1 cellular context compared by ENCODE assay signal in the genomic region with DNA sequence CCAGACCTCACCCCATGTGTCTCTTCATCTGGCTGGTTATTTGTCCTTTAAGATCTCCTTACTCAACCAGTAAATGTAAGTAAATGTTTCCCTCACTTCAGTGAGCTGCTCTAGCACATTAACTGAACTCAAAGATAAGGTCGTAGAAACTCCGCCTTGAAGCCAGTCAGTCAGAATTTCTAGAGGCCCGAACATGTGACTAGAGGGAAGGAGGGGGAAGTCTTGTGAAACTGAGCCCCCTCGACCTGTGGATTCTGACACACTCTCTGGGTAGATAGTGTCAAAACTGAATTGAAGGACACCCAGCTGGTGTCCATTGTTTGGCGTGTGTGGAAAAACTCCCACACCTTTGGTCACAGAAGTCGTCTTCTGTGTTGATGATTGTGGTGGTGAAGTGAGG.
TF ChIP-seq lines count a peak whose summit lies in the region.

No MANE protein-coding gene starts in this region.

TF ChIP-seq in GM23338, 12 proteins besides CTCF, POLR2A, EP300 and RAD21 (continued from another document):
- TF ChIP-seq, protein P1, sequence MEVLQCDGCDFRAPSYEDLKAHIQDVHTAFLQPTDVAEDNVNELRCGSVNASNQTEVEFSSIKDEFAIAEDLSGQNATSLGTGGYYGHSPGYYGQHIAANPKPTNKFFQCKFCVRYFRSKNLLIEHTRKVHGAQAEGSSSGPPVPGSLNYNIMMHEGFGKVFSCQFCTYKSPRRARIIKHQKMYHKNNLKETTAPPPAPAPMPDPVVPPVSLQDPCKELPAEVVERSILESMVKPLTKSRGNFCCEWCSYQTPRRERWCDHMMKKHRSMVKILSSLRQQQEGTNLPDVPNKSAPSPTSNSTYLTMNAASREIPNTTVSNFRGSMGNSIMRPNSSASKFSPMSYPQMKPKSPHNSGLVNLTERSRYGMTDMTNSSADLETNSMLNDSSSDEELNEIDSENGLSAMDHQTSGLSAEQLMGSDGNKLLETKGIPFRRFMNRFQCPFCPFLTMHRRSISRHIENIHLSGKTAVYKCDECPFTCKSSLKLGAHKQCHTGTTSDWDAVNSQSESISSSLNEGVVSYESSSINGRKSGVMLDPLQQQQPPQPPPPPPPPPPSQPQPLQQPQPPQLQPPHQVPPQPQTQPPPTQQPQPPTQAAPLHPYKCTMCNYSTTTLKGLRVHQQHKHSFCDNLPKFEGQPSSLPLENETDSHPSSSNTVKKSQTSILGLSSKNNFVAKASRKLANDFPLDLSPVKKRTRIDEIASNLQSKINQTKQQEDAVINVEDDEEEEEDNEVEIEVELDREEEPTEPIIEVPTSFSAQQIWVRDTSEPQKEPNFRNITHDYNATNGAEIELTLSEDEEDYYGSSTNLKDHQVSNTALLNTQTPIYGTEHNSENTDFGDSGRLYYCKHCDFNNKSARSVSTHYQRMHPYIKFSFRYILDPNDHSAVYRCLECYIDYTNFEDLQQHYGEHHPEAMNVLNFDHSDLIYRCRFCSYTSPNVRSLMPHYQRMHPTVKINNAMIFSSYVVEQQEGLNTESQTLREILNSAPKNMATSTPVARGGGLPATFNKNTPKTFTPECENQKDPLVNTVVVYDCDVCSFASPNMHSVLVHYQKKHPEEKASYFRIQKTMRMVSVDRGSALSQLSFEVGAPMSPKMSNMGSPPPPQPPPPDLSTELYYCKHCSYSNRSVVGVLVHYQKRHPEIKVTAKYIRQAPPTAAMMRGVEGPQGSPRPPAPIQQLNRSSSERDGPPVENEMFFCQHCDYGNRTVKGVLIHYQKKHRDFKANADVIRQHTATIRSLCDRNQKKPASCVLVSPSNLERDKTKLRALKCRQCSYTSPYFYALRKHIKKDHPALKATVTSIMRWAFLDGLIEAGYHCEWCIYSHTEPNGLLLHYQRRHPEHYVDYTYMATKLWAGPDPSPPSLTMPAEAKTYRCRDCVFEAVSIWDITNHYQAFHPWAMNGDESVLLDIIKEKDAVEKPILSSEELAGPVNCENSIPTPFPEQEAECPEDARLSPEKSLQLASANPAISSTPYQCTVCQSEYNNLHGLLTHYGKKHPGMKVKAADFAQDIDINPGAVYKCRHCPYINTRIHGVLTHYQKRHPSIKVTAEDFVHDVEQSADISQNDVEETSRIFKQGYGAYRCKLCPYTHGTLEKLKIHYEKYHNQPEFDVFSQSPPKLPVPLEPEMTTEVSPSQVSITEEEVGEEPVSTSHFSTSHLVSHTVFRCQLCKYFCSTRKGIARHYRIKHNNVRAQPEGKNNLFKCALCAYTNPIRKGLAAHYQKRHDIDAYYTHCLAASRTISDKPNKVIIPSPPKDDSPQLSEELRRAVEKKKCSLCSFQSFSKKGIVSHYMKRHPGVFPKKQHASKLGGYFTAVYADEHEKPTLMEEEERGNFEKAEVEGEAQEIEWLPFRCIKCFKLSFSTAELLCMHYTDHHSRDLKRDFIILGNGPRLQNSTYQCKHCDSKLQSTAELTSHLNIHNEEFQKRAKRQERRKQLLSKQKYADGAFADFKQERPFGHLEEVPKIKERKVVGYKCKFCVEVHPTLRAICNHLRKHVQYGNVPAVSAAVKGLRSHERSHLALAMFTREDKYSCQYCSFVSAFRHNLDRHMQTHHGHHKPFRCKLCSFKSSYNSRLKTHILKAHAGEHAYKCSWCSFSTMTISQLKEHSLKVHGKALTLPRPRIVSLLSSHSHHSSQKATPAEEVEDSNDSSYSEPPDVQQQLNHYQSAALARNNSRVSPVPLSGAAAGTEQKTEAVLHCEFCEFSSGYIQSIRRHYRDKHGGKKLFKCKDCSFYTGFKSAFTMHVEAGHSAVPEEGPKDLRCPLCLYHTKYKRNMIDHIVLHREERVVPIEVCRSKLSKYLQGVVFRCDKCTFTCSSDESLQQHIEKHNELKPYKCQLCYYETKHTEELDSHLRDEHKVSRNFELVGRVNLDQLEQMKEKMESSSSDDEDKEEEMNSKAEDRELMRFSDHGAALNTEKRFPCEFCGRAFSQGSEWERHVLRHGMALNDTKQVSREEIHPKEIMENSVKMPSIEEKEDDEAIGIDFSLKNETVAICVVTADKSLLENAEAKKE (CRISPR knock-in tag; IDR thresholded peaks at IDR 0.05): no peak
- TF ChIP-seq CREB1 (CRISPR knock-in tag; IDR thresholded peaks at IDR 0.05; ENCODE audit: low read depth) (no peak), ETS1 (IDR thresholded peaks at IDR 0.05) (no peak), ZNF331 (CRISPR knock-in tag; IDR thresholded peaks at IDR 0.05; ENCODE audit: low read depth) (no peak), ZNF114 (CRISPR knock-in tag; IDR thresholded peaks at IDR 0.05) (no peak)
- TF ChIP-seq, protein P2, sequence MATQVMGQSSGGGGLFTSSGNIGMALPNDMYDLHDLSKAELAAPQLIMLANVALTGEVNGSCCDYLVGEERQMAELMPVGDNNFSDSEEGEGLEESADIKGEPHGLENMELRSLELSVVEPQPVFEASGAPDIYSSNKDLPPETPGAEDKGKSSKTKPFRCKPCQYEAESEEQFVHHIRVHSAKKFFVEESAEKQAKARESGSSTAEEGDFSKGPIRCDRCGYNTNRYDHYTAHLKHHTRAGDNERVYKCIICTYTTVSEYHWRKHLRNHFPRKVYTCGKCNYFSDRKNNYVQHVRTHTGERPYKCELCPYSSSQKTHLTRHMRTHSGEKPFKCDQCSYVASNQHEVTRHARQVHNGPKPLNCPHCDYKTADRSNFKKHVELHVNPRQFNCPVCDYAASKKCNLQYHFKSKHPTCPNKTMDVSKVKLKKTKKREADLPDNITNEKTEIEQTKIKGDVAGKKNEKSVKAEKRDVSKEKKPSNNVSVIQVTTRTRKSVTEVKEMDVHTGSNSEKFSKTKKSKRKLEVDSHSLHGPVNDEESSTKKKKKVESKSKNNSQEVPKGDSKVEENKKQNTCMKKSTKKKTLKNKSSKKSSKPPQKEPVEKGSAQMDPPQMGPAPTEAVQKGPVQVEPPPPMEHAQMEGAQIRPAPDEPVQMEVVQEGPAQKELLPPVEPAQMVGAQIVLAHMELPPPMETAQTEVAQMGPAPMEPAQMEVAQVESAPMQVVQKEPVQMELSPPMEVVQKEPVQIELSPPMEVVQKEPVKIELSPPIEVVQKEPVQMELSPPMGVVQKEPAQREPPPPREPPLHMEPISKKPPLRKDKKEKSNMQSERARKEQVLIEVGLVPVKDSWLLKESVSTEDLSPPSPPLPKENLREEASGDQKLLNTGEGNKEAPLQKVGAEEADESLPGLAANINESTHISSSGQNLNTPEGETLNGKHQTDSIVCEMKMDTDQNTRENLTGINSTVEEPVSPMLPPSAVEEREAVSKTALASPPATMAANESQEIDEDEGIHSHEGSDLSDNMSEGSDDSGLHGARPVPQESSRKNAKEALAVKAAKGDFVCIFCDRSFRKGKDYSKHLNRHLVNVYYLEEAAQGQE (IDR thresholded peaks at IDR 0.05; ENCODE audit: unreplicated experiment): no peak
